1 cellular context compared by ENCODE assay signal in the genomic region with DNA sequence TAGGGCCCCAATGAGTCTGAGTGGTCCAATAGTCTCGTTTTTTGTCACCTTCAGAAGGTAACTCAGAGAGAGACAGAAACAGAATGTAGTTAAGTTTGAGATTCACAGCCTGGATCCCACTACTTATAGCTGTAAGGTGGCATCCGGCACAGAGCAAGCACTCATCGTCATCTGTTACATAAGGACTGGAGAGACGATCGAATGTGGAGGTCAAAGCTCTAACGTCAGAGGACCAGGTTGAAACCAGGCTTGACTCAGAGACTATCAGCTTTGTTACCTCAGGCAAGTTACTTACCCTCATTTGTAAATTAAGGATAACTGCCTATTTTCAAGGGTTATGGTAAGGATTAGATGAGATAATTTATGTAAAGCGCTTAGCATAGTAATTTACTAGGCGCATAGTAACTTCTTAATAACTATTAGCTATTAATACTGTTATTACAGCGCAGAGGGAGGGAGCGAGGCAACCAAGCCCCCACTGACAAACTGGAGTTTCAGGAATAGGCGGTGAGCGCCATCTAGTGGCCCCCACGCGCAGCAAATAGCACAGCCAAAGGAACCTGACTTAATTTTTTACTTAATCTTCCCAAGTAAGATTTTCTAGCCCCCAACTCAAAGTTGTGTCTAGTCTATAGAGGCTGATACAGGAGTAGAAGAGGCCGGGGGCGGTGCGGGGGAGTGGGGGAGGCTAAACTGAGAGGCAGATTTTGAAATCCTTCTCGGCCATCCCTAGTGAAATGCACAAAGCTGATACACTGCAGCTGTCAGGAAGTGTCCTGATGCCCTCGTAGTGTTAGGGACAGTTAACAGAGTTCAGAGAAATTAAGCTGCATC.
TF ChIP-seq lines count a peak whose summit lies in the region.

No MANE protein-coding gene starts in this region.

TF ChIP-seq in GM23338, 12 proteins besides CTCF, POLR2A, EP300 and RAD21 (continued from another document):
- TF ChIP-seq REST (IDR thresholded peaks at IDR 0.05; ENCODE audit: unreplicated experiment) (no peak), JUNB (IDR thresholded peaks at IDR 0.05; ENCODE audit: unreplicated experiment) (no peak), POLR2AphosphoS5 (IDR thresholded peaks at IDR 0.05; ENCODE audit: low read depth) (no peak), EZH2 (IDR thresholded peaks at IDR 0.05; ENCODE audit: low read depth, unreplicated experiment) (no peak), CREB1 (CRISPR knock-in tag; IDR thresholded peaks at IDR 0.05; ENCODE audit: low read depth) (no peak), EZH2phosphoT487 (IDR thresholded peaks at IDR 0.05; ENCODE audit: unreplicated experiment) (no peak), STAT1 (IDR thresholded peaks at IDR 0.05; ENCODE audit: unreplicated experiment) (no peak), ZNF114 (CRISPR knock-in tag; IDR thresholded peaks at IDR 0.05) (no peak)
- TF ChIP-seq, protein P1, sequence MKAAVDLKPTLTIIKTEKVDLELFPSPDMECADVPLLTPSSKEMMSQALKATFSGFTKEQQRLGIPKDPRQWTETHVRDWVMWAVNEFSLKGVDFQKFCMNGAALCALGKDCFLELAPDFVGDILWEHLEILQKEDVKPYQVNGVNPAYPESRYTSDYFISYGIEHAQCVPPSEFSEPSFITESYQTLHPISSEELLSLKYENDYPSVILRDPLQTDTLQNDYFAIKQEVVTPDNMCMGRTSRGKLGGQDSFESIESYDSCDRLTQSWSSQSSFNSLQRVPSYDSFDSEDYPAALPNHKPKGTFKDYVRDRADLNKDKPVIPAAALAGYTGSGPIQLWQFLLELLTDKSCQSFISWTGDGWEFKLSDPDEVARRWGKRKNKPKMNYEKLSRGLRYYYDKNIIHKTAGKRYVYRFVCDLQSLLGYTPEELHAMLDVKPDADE (IDR thresholded peaks at IDR 0.05), result no peak
TF ChIP-seq in GM23338: peak in this region for 0.
